18 cellular contexts compared by ENCODE assay signal in the genomic region with DNA sequence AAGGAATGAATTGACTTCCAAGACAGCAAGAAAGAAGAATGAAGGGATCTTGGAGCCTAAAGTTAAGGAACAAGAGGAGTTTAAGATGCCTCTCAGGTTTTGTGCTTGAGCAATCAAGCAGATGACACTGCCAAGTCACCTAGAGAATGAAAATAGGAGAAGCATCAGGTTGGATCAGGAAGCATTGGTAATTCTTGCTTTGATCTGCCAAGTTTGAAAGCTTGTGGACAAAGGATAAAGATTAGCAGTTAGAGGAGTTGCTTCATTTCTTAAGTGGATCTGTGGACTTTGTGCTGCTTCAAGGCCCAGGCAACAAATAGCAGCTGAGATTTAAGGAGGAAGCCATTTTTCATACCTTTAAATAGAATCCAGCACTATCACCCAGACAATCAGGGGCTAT.
"Had no signal": no experiment of that assay in that cellular context is flagged by ENCODE, and none has a peak within 500 bp of the region (broad histone marks: within the 10 kb centered on the region; RNA-seq: fewer than 3 reads in every experiment).

No MANE protein-coding gene starts in this region.

- H3K4me1 ChIP-seq: esophagus squamous epithelium, heart right ventricle had no signal

- H3K4me3 Mint-ChIP-seq: activated CD4-positive, alpha-beta memory T cell treated with anti-CD3 and anti-CD28 coated beads for 36 hours; activated naive CD8-positive, alpha-beta T cell treated with anti-CD3 and anti-CD28 coated beads, Interleukin-2, amount 10 ng/mL, durations not matched to agents 7 days and 5 days; activated T-cell treated with anti-CD3 and anti-CD28 coated beads, Interleukin-2, amount 50 U/mL, for 72 hours; mesothelial cell of epicardium; stimulated activated naive B cell treated with anti-CD40 and anti-IgM and Interleukin-4, amounts not matched to agents 10 μg/mL and 1 μg/mL and 100 μg/mL, for 72 hours; T-helper 2 cell treated with Interferon-gamma antibody and Interleukin-4, amounts not matched to agents 5 μg/mL and 100 μg/mL, for 36 hours had no signal

- DNase-seq: activated CD4-positive, alpha-beta memory T cell treated with anti-CD3 and anti-CD28 coated beads for 36 hours; activated CD4-positive, alpha-beta T cell treated with anti-CD3 and anti-CD28 coated beads for 1 hour; activated gamma-delta T cell treated with Interleukin-2 at 50 U/mL for 16 hours; activated naive CD8-positive, alpha-beta T cell treated with anti-CD3 and anti-CD28 coated beads, Interleukin-2, amount 10 ng/mL, durations not matched to agents 7 days and 5 days; activated T-cell treated with anti-CD3 and anti-CD28 coated beads, Interleukin-2, amount 50 U/mL, for 72 hours; anterior cingulate cortex; esophagus squamous epithelium; heart right ventricle; posterior cingulate gyrus; right cardiac atrium; stimulated activated naive B cell treated with anti-CD40 and anti-IgM and Interleukin-4, amounts not matched to agents 10 μg/mL and 1 μg/mL and 100 μg/mL, for 72 hours; transverse colon had no signal

- ATAC-seq: activated T-cell treated with anti-CD3 and anti-CD28 coated beads, Interleukin-2, amount 50 U/mL, for 72 hours; heart right ventricle; right cardiac atrium; stimulated activated naive B cell treated with anti-CD40 and anti-IgM and Interleukin-4, amounts not matched to agents 10 μg/mL and 1 μg/mL and 100 μg/mL, for 72 hours had no signal

- H3K4me1 Mint-ChIP-seq: activated naive CD8-positive, alpha-beta T cell treated with anti-CD3 and anti-CD28 coated beads, Interleukin-2, amount 10 ng/mL, durations not matched to agents 7 days and 5 days; stimulated activated naive B cell treated with anti-CD40 and anti-IgM and Interleukin-4, amounts not matched to agents 10 μg/mL and 1 μg/mL and 100 μg/mL, for 72 hours had no signal

- H3K27me3 ChIP-seq: transverse colon had no signal

- H3K9me3 ChIP-seq: esophagus squamous epithelium, heart right ventricle, transverse colon had no signal

- H3K36me3 Mint-ChIP-seq: activated CD4-positive, alpha-beta memory T cell treated with anti-CD3 and anti-CD28 coated beads for 36 hours; activated naive CD8-positive, alpha-beta T cell treated with anti-CD3 and anti-CD28 coated beads, Interleukin-2, amount 10 ng/mL, durations not matched to agents 7 days and 5 days; mesothelial cell of epicardium; stimulated activated naive B cell treated with anti-CD40 and anti-IgM and Interleukin-4, amounts not matched to agents 10 μg/mL and 1 μg/mL and 100 μg/mL, for 72 hours had no signal

- FAIRE-seq: bronchial epithelial cell, frontal cortex, keratinocyte had no signal

- H3K4me3 ChIP-seq: esophagus squamous epithelium, heart right ventricle, smooth muscle cell, transverse colon had no signal

- H3K27ac Mint-ChIP-seq: activated CD4-positive, alpha-beta memory T cell treated with anti-CD3 and anti-CD28 coated beads for 36 hours; activated naive CD8-positive, alpha-beta T cell treated with anti-CD3 and anti-CD28 coated beads, Interleukin-2, amount 10 ng/mL, durations not matched to agents 7 days and 5 days; activated T-cell treated with anti-CD3 and anti-CD28 coated beads, Interleukin-2, amount 50 U/mL, for 72 hours; mesothelial cell of epicardium; stimulated activated naive B cell treated with anti-CD40 and anti-IgM and Interleukin-4, amounts not matched to agents 10 μg/mL and 1 μg/mL and 100 μg/mL, for 72 hours; T-helper 2 cell treated with Interferon-gamma antibody and Interleukin-4, amounts not matched to agents 5 μg/mL and 100 μg/mL, for 36 hours had no signal

- H3K9me3 Mint-ChIP-seq: activated CD4-positive, alpha-beta memory T cell treated with anti-CD3 and anti-CD28 coated beads for 36 hours; activated naive CD8-positive, alpha-beta T cell treated with anti-CD3 and anti-CD28 coated beads, Interleukin-2, amount 10 ng/mL, durations not matched to agents 7 days and 5 days; activated T-cell treated with anti-CD3 and anti-CD28 coated beads, Interleukin-2, amount 50 U/mL, for 72 hours; mesothelial cell of epicardium; stimulated activated naive B cell treated with anti-CD40 and anti-IgM and Interleukin-4, amounts not matched to agents 10 μg/mL and 1 μg/mL and 100 μg/mL, for 72 hours; T-helper 2 cell treated with Interferon-gamma antibody and Interleukin-4, amounts not matched to agents 5 μg/mL and 100 μg/mL, for 36 hours had no signal

- H3K27ac ChIP-seq: esophagus squamous epithelium, heart right ventricle, transverse colon had no signal

- H3K4me2 ChIP-seq: smooth muscle cell had no signal

- H3K36me3 ChIP-seq: esophagus squamous epithelium, heart right ventricle, transverse colon had no signal
